2 cellular contexts compared by ENCODE assay signal in the genomic region with DNA sequence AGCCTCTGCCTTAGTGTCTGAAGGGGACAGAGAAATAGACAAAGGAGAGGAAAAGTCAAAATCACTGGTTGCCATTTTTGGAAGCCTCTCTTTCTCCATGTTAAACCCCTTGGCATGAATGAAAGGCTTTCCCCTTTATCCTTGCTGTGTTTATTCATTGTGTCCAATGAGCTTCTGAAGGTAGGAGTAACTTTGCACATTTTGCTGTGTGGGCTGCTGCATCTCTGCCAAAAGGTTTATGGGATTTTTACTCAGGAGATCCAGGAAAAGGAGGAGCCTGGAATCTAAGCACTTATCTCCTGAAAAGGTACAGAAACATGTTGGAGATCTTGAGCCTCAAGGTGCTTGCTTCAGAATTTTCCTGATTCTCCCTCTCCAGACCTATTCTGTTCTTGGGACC.
TF ChIP-seq lines count a peak whose summit lies in the region.

No MANE protein-coding gene starts in this region.

TF ChIP-seq in HEK293, 187 proteins besides CTCF, POLR2A, EP300 and RAD21 (continued from another document):
- TF ChIP-seq, protein P1, sequence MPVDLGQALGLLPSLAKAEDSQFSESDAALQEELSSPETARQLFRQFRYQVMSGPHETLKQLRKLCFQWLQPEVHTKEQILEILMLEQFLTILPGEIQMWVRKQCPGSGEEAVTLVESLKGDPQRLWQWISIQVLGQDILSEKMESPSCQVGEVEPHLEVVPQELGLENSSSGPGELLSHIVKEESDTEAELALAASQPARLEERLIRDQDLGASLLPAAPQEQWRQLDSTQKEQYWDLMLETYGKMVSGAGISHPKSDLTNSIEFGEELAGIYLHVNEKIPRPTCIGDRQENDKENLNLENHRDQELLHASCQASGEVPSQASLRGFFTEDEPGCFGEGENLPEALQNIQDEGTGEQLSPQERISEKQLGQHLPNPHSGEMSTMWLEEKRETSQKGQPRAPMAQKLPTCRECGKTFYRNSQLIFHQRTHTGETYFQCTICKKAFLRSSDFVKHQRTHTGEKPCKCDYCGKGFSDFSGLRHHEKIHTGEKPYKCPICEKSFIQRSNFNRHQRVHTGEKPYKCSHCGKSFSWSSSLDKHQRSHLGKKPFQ (tag by site-specific recombination; IDR thresholded peaks at IDR 0.05): no peak
- TF ChIP-seq ZXDB (tag by site-specific recombination; IDR thresholded peaks at IDR 0.05): no peak
- no peak for TF ChIP-seq IKZF3 (tag by site-specific recombination; IDR thresholded peaks at IDR 0.05)
- TF ChIP-seq ZNF473 (tag by site-specific recombination; IDR thresholded peaks at IDR 0.05): no peak
- no peak for TF ChIP-seq ZNF138 (tag by site-specific recombination; IDR thresholded peaks at IDR 0.05; ENCODE audit: borderline replicate concordance)

TF ChIP-seq in neural cell, 6 proteins besides CTCF, POLR2A, EP300 and RAD21 (continued from another document):
- TF ChIP-seq, protein P2, sequence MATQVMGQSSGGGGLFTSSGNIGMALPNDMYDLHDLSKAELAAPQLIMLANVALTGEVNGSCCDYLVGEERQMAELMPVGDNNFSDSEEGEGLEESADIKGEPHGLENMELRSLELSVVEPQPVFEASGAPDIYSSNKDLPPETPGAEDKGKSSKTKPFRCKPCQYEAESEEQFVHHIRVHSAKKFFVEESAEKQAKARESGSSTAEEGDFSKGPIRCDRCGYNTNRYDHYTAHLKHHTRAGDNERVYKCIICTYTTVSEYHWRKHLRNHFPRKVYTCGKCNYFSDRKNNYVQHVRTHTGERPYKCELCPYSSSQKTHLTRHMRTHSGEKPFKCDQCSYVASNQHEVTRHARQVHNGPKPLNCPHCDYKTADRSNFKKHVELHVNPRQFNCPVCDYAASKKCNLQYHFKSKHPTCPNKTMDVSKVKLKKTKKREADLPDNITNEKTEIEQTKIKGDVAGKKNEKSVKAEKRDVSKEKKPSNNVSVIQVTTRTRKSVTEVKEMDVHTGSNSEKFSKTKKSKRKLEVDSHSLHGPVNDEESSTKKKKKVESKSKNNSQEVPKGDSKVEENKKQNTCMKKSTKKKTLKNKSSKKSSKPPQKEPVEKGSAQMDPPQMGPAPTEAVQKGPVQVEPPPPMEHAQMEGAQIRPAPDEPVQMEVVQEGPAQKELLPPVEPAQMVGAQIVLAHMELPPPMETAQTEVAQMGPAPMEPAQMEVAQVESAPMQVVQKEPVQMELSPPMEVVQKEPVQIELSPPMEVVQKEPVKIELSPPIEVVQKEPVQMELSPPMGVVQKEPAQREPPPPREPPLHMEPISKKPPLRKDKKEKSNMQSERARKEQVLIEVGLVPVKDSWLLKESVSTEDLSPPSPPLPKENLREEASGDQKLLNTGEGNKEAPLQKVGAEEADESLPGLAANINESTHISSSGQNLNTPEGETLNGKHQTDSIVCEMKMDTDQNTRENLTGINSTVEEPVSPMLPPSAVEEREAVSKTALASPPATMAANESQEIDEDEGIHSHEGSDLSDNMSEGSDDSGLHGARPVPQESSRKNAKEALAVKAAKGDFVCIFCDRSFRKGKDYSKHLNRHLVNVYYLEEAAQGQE (IDR thresholded peaks at IDR 0.05; ENCODE audit: borderline replicate concordance): no peak
